In genomic region chr5:1942630-1943029, GRCh38 we compare ENCODE assay signal across 32 cellular contexts. TPM values are rescaled to one million over a fixed set of nuclear protein-coding genes. Genes with fewer than 3 reads are reported as not detected.
"Had no signal": no experiment of that assay in that cellular context is flagged by ENCODE, and none has a peak within 500 bp of the region (broad histone marks: within the 10 kb centered on the region; RNA-seq: fewer than 3 reads in every experiment).

No MANE protein-coding gene starts in this region.

- H3K9me3 ChIP-seq: ascending aorta had no signal

- H3K27ac ChIP-seq: ascending aorta, cardiac muscle cell, VCaP had no signal

- H3K36me3 ChIP-seq: ascending aorta, cardiac muscle cell had no signal

- H3K4me1 ChIP-seq: ascending aorta had no signal

- H3K4me3 ChIP-seq: ascending aorta, cardiac muscle cell had no signal

- DNase-seq: activated B cell treated with CpG ODN at 0.5 μM for 24 hours; activated CD4-positive, alpha-beta memory T cell treated with anti-CD3 and anti-CD28 coated beads, Interleukin-2, amount 10 ng/mL, durations not matched to agents 7 days and 5 days; activated CD4-positive, alpha-beta T cell treated with anti-CD3 and anti-CD28 coated beads for 48 hours; activated CD4-positive, alpha-beta T cell treated with anti-CD3 and anti-CD28 coated beads, Interleukin-2, amount 10 ng/mL, durations not matched to agents 7 days and 5 days; activated CD4-positive, alpha-beta T cell treated with anti-CD3 and anti-CD28 coated beads, Interleukin-2, amount 50 U/mL, for 48 hours; activated CD4-positive, CD25-positive, alpha-beta regulatory T cell treated with anti-CD3 and anti-CD28 coated beads, Interleukin-2, amount 50 U/mL, for 72 hours; activated CD8-positive, alpha-beta memory T cell treated with anti-CD3 and anti-CD28 coated beads for 24 hours; activated CD8-positive, alpha-beta memory T cell treated with anti-CD3 and anti-CD28 coated beads, Interleukin-2, amount 10 ng/mL, durations not matched to agents 7 days and 5 days; activated CD8-positive, alpha-beta memory T cell treated with anti-CD3 and anti-CD28 coated beads, Interleukin-2, amount 50 U/mL, for 48 hours; activated CD8-positive, alpha-beta T cell treated with anti-CD3 and anti-CD28 coated beads, Interleukin-2, amount 10 ng/mL, durations not matched to agents 7 days and 5 days; activated effector memory CD4-positive, alpha-beta T cell treated with Interleukin-2 at 50 U/mL for 16 hours; activated gamma-delta T cell; activated naive CD4-positive, alpha-beta T cell treated with anti-CD3 and anti-CD28 coated beads, Interleukin-2, amount 10 ng/mL, durations not matched to agents 7 days and 5 days; activated naive CD4-positive, alpha-beta T cell treated with Interleukin-2 at 50 U/mL for 16 hours; activated naive CD8-positive, alpha-beta T cell treated with anti-CD3 and anti-CD28 coated beads, Interleukin-2, amount 10 ng/mL, durations not matched to agents 7 days and 5 days; activated naive CD8-positive, alpha-beta T cell treated with anti-CD3 and anti-CD28 coated beads, Interleukin-2, amount 50 U/mL, for 24 hours; activated T-cell treated with anti-CD3 and anti-CD28 coated beads, Interleukin-2, amount 50 U/mL, for 24 hours; activated T-cell treated with anti-CD3 and anti-CD28 coated beads, Interleukin-2, amount 50 U/mL, for 48 hours; amygdala; anterior cingulate cortex; caudate nucleus; cerebellar nuclear complex; T-helper 1 cell; T-helper 2 cell; T-helper 9 cell had no signal

- H3K27me3 ChIP-seq: ascending aorta, cardiac muscle cell had no signal

- ATAC-seq: activated CD8-positive, alpha-beta memory T cell treated with anti-CD3 and anti-CD28 coated beads, Interleukin-2, amount 10 ng/mL, durations not matched to agents 7 days and 5 days; activated CD8-positive, alpha-beta T cell treated with anti-CD3 and anti-CD28 coated beads, Interleukin-2, amount 10 ng/mL, durations not matched to agents 7 days and 5 days; activated naive CD8-positive, alpha-beta T cell treated with anti-CD3 and anti-CD28 coated beads, Interleukin-2, amount 50 U/mL, for 24 hours had no signal

- FAIRE-seq: bronchial epithelial cell, TTC549 had no signal

RNA-seq across cellular contexts. Expression of gene IRX4, which starts 59.9 kb away (rescaled TPM):
- total RNA-seq: activated B cell treated with CpG ODN at 0.5 μM for 24 hours; activated CD4-positive, alpha-beta memory T cell treated with anti-CD3 and anti-CD28 coated beads, Interleukin-2, amount 10 ng/mL, durations not matched to agents 7 days and 5 days; activated CD4-positive, alpha-beta T cell treated with anti-CD3 and anti-CD28 coated beads, Interleukin-2, amount 10 ng/mL, durations not matched to agents 7 days and 5 days; activated CD8-positive, alpha-beta memory T cell treated with anti-CD3 and anti-CD28 coated beads, Interleukin-2, amount 10 ng/mL, durations not matched to agents 7 days and 5 days; activated CD8-positive, alpha-beta T cell treated with anti-CD3 and anti-CD28 coated beads, Interleukin-2, amount 10 ng/mL, durations not matched to agents 7 days and 5 days; activated naive CD8-positive, alpha-beta T cell treated with anti-CD3 and anti-CD28 coated beads, Interleukin-2, amount 10 ng/mL, durations not matched to agents 7 days and 5 days; activated T-helper 2 cell treated with anti-CD3 and anti-CD28 coated beads, Interferon-gamma antibody, Interleukin-2, Interleukin-4, amounts not matched to agents 10 μg/mL and 5 μg/mL and 100 μg/mL, durations not matched to agents 14 hours and 24 hours and 36 hours; ascending aorta; chondrocyte had no signal
